In the genomic region with DNA sequence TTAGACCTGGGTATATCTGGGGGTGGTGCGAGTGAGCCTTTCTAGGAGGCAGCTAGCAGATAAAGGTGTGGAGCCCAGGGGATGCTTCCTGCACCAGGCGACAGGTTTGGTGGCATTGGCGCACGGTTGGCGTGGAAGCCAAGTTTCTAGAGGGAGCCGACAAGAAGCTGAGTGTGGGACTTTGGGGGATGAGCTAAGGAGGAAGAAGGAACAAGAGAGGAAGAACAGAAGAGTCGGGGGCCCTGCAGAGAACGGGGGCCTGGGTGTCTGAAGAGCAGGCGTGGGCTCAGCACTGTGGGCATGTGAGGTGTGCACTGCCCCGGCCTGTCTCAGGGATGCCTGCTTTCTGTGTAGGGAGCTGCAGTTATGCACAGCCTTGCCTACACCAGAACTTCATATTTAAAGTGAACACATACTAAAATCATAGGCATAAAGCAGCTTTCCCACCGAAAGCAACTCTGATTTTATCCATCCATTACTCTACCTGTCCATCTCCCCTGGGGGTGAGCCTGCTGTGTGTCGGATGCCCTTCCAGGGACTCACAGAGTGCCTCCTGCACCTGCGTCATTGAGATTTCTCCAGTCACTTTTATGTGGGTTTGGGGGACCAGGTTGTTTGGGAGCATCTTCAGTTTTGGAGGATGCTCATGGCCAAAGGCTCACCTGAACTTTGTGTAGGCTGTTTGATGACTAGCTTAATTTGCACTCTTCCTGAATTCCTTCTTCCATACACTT, we compare ENCODE assay signal across 23 cellular contexts.
DNase-seq lines count a peak whose midpoint lies in the region; ATAC-seq and TF ChIP-seq lines count a peak whose summit lies in the region.
"Had no signal": no experiment of that assay in that cellular context is flagged by ENCODE, and none has a peak within 500 bp of the region (broad histone marks: within the 10 kb centered on the region; RNA-seq: fewer than 3 reads in every experiment).

No MANE protein-coding gene starts in this region.

- intact Hi-C loops in dorsolateral prefrontal cortex (cut with DNase I) (loop anchor here (10.0 kb wide), 3 partner anchors 63 to 247 kb away; no protein-coding TSS in a partner anchor), sciatic nerve (cut with DNase I) (no loop called here)

- CTCF ChIA-PET in activated CD8-positive, alpha-beta memory T cell treated with anti-CD3 and anti-CD28 coated beads, Interleukin-2, amount 10 ng/mL, durations not matched to agents 7 days and 5 days (lab: Charles Lee) = no interaction called here

- H3K36me3 ChIP-seq in BLaER1 (peaks cover 51% of the 10 kb centered on the region), KOPT-K1 (ENCODE audit: insufficient read depth, low read length) (no peaks in the 10 kb centered on the region)

- H3K36me3 Mint-ChIP-seq in activated CD8-positive, alpha-beta memory T cell treated with anti-CD3 and anti-CD28 coated beads, Interleukin-2, amount 10 ng/mL, durations not matched to agents 7 days and 5 days = no peaks in the 10 kb centered on the region
- H3K36me3 Mint-ChIP-seq: CD14-positive monocyte had no signal

- H3K9me3 ChIP-seq in BLaER1 (no peaks in the 10 kb centered on the region), KOPT-K1 (ENCODE audit: insufficient read depth, low read length, poor library complexity, severe bottlenecking) (no peaks in the 10 kb centered on the region)

- peaks cover 94% of the 10 kb centered on the region for H4K20me1 ChIP-seq in BLaER1

- H3K9ac ChIP-seq in BLaER1 = 0 out of 2 replicates have a peak overlapping the region, but pooled peaks have one; percentile 6

- H3K9me3 Mint-ChIP-seq in activated CD8-positive, alpha-beta memory T cell treated with anti-CD3 and anti-CD28 coated beads, Interleukin-2, amount 10 ng/mL, durations not matched to agents 7 days and 5 days (ENCODE audit: low read depth) = no peaks in the 10 kb centered on the region
- H3K9me3 Mint-ChIP-seq: IgD-negative memory B cell had no signal

- no peak overlapping the region for H3K27ac Mint-ChIP-seq in activated CD8-positive, alpha-beta memory T cell treated with anti-CD3 and anti-CD28 coated beads, Interleukin-2, amount 10 ng/mL, durations not matched to agents 7 days and 5 days

- peaks cover 4% of the 10 kb centered on the region for H3K4me1 Mint-ChIP-seq in activated CD8-positive, alpha-beta memory T cell treated with anti-CD3 and anti-CD28 coated beads, Interleukin-2, amount 10 ng/mL, durations not matched to agents 7 days and 5 days

- ATAC-seq in activated CD8-positive, alpha-beta memory T cell treated with anti-CD3 and anti-CD28 coated beads, Interleukin-2, amount 10 ng/mL, durations not matched to agents 7 days and 5 days = no peak
- no peak for ATAC-seq in sciatic nerve
- ATAC-seq: HCT116, Panc1 had no signal

- H3K27me3 Mint-ChIP-seq in activated CD8-positive, alpha-beta memory T cell treated with anti-CD3 and anti-CD28 coated beads, Interleukin-2, amount 10 ng/mL, durations not matched to agents 7 days and 5 days = peaks cover 11% of the 10 kb centered on the region

- H3K27ac ChIP-seq in BLaER1 (no peak overlapping the region), KOPT-K1 (ENCODE audit: low read depth, low read length, poor library complexity, severe bottlenecking) (peak overlapping the region; percentile 54), dorsolateral prefrontal cortex (peak overlapping the region in 1 of 59 donors; percentile 21)

- H3K27me3 ChIP-seq in BLaER1 (no peaks in the 10 kb centered on the region), dorsolateral prefrontal cortex (no peaks in the 10 kb centered on the region)

- no peak overlapping the region for H3K4me3 Mint-ChIP-seq in activated CD8-positive, alpha-beta memory T cell treated with anti-CD3 and anti-CD28 coated beads, Interleukin-2, amount 10 ng/mL, durations not matched to agents 7 days and 5 days
- H3K4me3 Mint-ChIP-seq: CD14-positive monocyte had no signal

- peak; percentile 47 for DNase-seq in activated CD8-positive, alpha-beta memory T cell treated with anti-CD3 and anti-CD28 coated beads for 24 hours
- no peak for DNase-seq in activated CD8-positive, alpha-beta memory T cell treated with anti-CD3 and anti-CD28 coated beads, Interleukin-2, amount 10 ng/mL, durations not matched to agents 7 days and 5 days
- DNase-seq in islet precursor cell (peak; percentile 29), NCI-H526 treated with DMSO at 0.1 percent for 48 hours (lab: John Stamatoyannopoulos, UW) (no peak), dorsolateral prefrontal cortex (no peak), sciatic nerve (ENCODE audit: low spot score) (no peak)
- DNase-seq: AML-193, EL, GF-D8, GOT3, Karpas-422, MV-4-11, NCI-H1105 treated with DMSO at 0.1 percent for 48 hours, NCI-H2029 treated with DMSO at 0.1 percent for 48 hours, NCI-H345, NCI-H524, NCI-H82 had no signal

- peak overlapping the region; percentile 48; the same call in 1 of the 2 replicates for H3K4me2 ChIP-seq in BLaER1

- H3K4me3 ChIP-seq in BLaER1 (no peak overlapping the region), dorsolateral prefrontal cortex (no peak overlapping the region)

- TF ChIP-seq CTCF in dorsolateral prefrontal cortex (IDR thresholded peaks at IDR 0.05 in 54 of 56, conservative IDR thresholded peaks at IDR 0.05 in 2 of 56; ENCODE audit: low read depth in 1 of 56, partially characterized antibody in 56 of 56) = no peak

- peaks cover 99% of the 10 kb centered on the region for H3K4me1 ChIP-seq in BLaER1

Comparison
In these comparisons a context has a peak if more than half of its experiments do, and no peak if none do; other contexts are left out.
1. DNase-seq: peak in activated CD8-positive, alpha-beta memory T cell treated with anti-CD3 and anti-CD28 coated beads for 24 hours (single experiment) and islet precursor cell (single experiment); none in activated CD8-positive, alpha-beta memory T cell treated with anti-CD3 and anti-CD28 coated beads, Interleukin-2, amount 10 ng/mL, durations not matched to agents 7 days and 5 days (single experiment), NCI-H526 treated with DMSO at 0.1 percent for 48 hours (single experiment), dorsolateral prefrontal cortex (0 of 10) and sciatic nerve (single experiment).